In genomic region chr2:9656270-9656766, GRCh38 we compare ENCODE assay signal across 8 cellular contexts. TPM values are rescaled to one million over a fixed set of nuclear protein-coding genes. Genes with fewer than 3 reads are reported as not detected.
DNase-seq lines count a peak whose midpoint lies in the region; ATAC-seq, FAIRE-seq and TF ChIP-seq lines count a peak whose summit lies in the region.
"Had no signal": no experiment of that assay in that cellular context is flagged by ENCODE, and none has a peak within 500 bp of the region (broad histone marks: within the 10 kb centered on the region; RNA-seq: fewer than 3 reads in every experiment).

No MANE protein-coding gene starts in this region.

- no peaks in the 10 kb centered on the region for H3K27me3 ChIP-seq in GM12878 (replicated peaks in 1 of 2; ENCODE audit: control insufficient read depth in 2 of 2, insufficient read depth in 2 of 2, low read length in 1 of 2)
- no peaks in the 10 kb centered on the region for H3K27me3 ChIP-seq in spleen (replicated peaks in 1 of 7)
- no peaks in the 10 kb centered on the region; the same call in 1 of the 2 replicates for H3K27me3 ChIP-seq in BE2C
- no peaks in the 10 kb centered on the region for H3K27me3 ChIP-seq in Karpas-422 (ENCODE audit: low read length)

- H3K79me2 ChIP-seq in GM12878 (ENCODE audit: control insufficient read depth, insufficient read depth, low read length) (no peaks in the 10 kb centered on the region), Karpas-422 (ENCODE audit: low read length) (no peaks in the 10 kb centered on the region)

- TF ChIP-seq POLR2A in GM12878 (IDR thresholded peaks at IDR 0.05; ENCODE audit: low read depth, low read length): peak; percentile 30; the same call in 1 of the 2 replicates
- no peak for TF ChIP-seq POLR2A in spleen (IDR thresholded peaks at IDR 0.05)

- peak; percentile 93 to 97 for TF ChIP-seq EP300 in GM12878 (IDR thresholded peaks at IDR 0.05; ENCODE audit: borderline replicate concordance in 1 of 2, control insufficient read depth in 1 of 2, low read depth in 2 of 2, low read length in 2 of 2)

- H3K4me1 ChIP-seq in GM12878 (ENCODE audit: control insufficient read depth, insufficient read depth, low read length) (peaks cover 42% of the 10 kb centered on the region), spleen (peaks cover 0 to 26% (median 10%) of the 10 kb centered on the region in 6 donors), BE2C (peaks cover 16% of the 10 kb centered on the region), Karpas-422 (ENCODE audit: low read length) (peaks cover 11% of the 10 kb centered on the region)

- FAIRE-seq in GM12878 (lab: Jason Lieb, UNC): peak; percentile 94
- FAIRE-seq: endometrium had no signal

- H3K27ac ChIP-seq in GM12878 (ENCODE audit: control insufficient read depth, insufficient read depth): peak overlapping the region; percentile 62
- H3K27ac ChIP-seq in spleen: peak overlapping the region in 6 of 8 donors; percentile 43 to 79 (median 60)
- H3K27ac ChIP-seq in Karpas-422 (ENCODE audit: low read length): no peak overlapping the region

- SMC1A ChIA-PET in GM12878 (lab: Charles Lee; ENCODE audit: uncharacterized antibody, unreplicated experiment): interaction anchor here (0.7 to 1.8 kb wide), 6 partner anchors 11 to 106 kb away, joined by 3 to 10 read pairs (median 4); partner anchors contain the start of gene YWHAQ

- H3K9me3 ChIP-seq in GM12878 (replicated peaks; ENCODE audit: control insufficient read depth, insufficient read depth, low read length) (no peaks in the 10 kb centered on the region), spleen (no peaks in the 10 kb centered on the region), BE2C (no peaks in the 10 kb centered on the region), Karpas-422 (ENCODE audit: low read length) (no peaks in the 10 kb centered on the region)

- ATAC-seq in HG03066 (IDR thresholded peaks at IDR 0.05; ENCODE audit: low read depth, unreplicated experiment) (peak; percentile 92), GM12878 (peak; percentile 94)

- DNase-seq in GM19238 (ENCODE audit: insufficient read length, low spot score) (peak; percentile 58), SW480 (ENCODE audit: low spot score) (peak; percentile 25), GM12878 (ENCODE audit: low read depth, low spot score) (peak; percentile 95), spleen (no peak), BE2C (no peak), Karpas-422 (no peak)

- RAD21 ChIA-PET in GM12878 (lab: Charles Lee; ENCODE audit: unreplicated experiment): interaction anchor here (1.1 to 1.2 kb wide), 2 partner anchors 25 to 118 kb away, joined by 3 to 4 read pairs; partner anchors contain the start of gene YWHAQ

- in situ Hi-C loops in GM12878 (cut with MboI): no loop called here

- H3K36me3 ChIP-seq in GM12878 (ENCODE audit: control insufficient read depth in 2 of 2, insufficient read depth in 2 of 2, low read length in 1 of 2): no peaks in the 10 kb centered on the region
- H3K36me3 ChIP-seq in spleen: no peaks in the 10 kb centered on the region
- no peaks in the 10 kb centered on the region for H3K36me3 ChIP-seq in BE2C
- no peaks in the 10 kb centered on the region for H3K36me3 ChIP-seq in Karpas-422 (ENCODE audit: insufficient read depth, low read length)

- H3K4me2 ChIP-seq in GM12878 (ENCODE audit: control insufficient read depth, insufficient read depth) (peak overlapping the region; percentile 58), Karpas-422 (ENCODE audit: low read depth, low read length, poor library complexity, severe bottlenecking) (no peak overlapping the region)

- TF ChIP-seq CTCF in GM12878 (IDR thresholded peaks at IDR 0.05 in 2 of 3, conservative IDR thresholded peaks at IDR 0.05 in 1 of 3; ENCODE audit: control insufficient read depth in 2 of 3, extremely low read depth in 1 of 3, insufficient read depth in 1 of 3, low read depth in 3 of 3, low read length in 3 of 3): no peak
- TF ChIP-seq CTCF in spleen (IDR thresholded peaks at IDR 0.05 in 8 of 11, conservative IDR thresholded peaks at IDR 0.05 in 3 of 11): no peak
- TF ChIP-seq CTCF in BE2C (IDR thresholded peaks at IDR 0.05; ENCODE audit: low read depth, low read length): no peak

- 2% methylated on average over 11 of the region's 11 CpGs for WGBS in GM12878 (ENCODE audit: insufficient coverage, insufficient replicate concordance, low lambda C conversion rate, missing lambda C conversion rate)
- 58 to 85% (median 75%) methylated on average over 11 of the region's 11 CpGs for WGBS in spleen, 5 donors

- H2AFZ ChIP-seq in GM12878 (ENCODE audit: control insufficient read depth, low read depth, low read length): no peak overlapping the region
- no peak overlapping the region for H2AFZ ChIP-seq in Karpas-422 (ENCODE audit: low read length)

- intact Hi-C loops in GM12878 (cut with micrococcal nuclease; ENCODE audit: unreplicated experiment): loop anchor here (2.0 to 5.0 kb wide), 3 partner anchors 14 to 99 kb away; partner anchors contain the start of genes ADAM17 and YWHAQ
- intact Hi-C loops in spleen (cut with DNase I; ENCODE audit: low total_unique reads): no loop called here

- H3K9me2 ChIP-seq in Karpas-422 (replicated peaks; ENCODE audit: insufficient read depth, low read length): no peaks in the 10 kb centered on the region

- CTCF ChIA-PET in GM12878 (lab: Yijun Ruan, JAX): interaction anchor here (1.4 kb wide), 1 partner anchor 118 kb away, joined by 4 read pairs; no protein-coding TSS in a partner anchor

- H3K9ac ChIP-seq in GM12878 (ENCODE audit: control insufficient read depth, insufficient read depth, low read length): 0 out of 2 replicates have a peak overlapping the region, but pooled peaks have one; percentile 10
- H3K9ac ChIP-seq in Karpas-422 (ENCODE audit: low read length): no peak overlapping the region

- POLR2A ChIA-PET in GM12878 (lab: Charles Lee): interaction anchor here (0.8 kb wide), 1 partner anchor 119 kb away, joined by 4 read pairs; no protein-coding TSS in a partner anchor

- TF ChIP-seq RAD21 in GM12878 (IDR thresholded peaks at IDR 0.05; ENCODE audit: insufficient read depth, low read depth, low read length): peak; percentile 39

- H4K20me1 ChIP-seq in GM12878 (ENCODE audit: control insufficient read depth, insufficient read depth) (no peaks in the 10 kb centered on the region), Karpas-422 (ENCODE audit: insufficient read depth, low read depth, low read length) (no peaks in the 10 kb centered on the region)

- no TSS peak for BruUV-seq in GM12878 (replicated peaks; lab: Mats Ljungman, UMichigan)

- H3K4me3 ChIP-seq in GM12878 (peak overlapping the region; percentile 60), spleen (no peak overlapping the region), BE2C (ENCODE audit: low read depth, low read length) (no peak overlapping the region), Karpas-422 (ENCODE audit: low read length) (no peak overlapping the region)

TF ChIP-seq in GM12878, 131 proteins besides CTCF, POLR2A, EP300 and RAD21 (continues in another document):
- TF ChIP-seq EGR1 (IDR thresholded peaks at IDR 0.05; ENCODE audit: borderline replicate concordance in 1 of 2, low read depth in 2 of 2, low read length in 2 of 2): no peak
- TF ChIP-seq IRF4 (IDR thresholded peaks at IDR 0.05; ENCODE audit: low read depth, low read length): peak; percentile 98
- peak; percentile 86 for TF ChIP-seq MTA2 (IDR thresholded peaks at IDR 0.05; ENCODE audit: low read depth)
- no peak for TF ChIP-seq ZNF207 (IDR thresholded peaks at IDR 0.05; ENCODE audit: borderline replicate concordance)
- peak; percentile 88; the same call in 1 of the 2 replicates for TF ChIP-seq CBX5 (IDR thresholded peaks at IDR 0.05; ENCODE audit: low read depth)
- TF ChIP-seq ATF3 (IDR thresholded peaks at IDR 0.05; ENCODE audit: borderline replicate concordance, extremely low read depth, low read depth, low read length): no peak
- no peak for TF ChIP-seq HCFC1 (IDR thresholded peaks at IDR 0.05; ENCODE audit: low read length)
- no peak; a peak in 1 of 4 replicates for TF ChIP-seq CEBPB (IDR thresholded peaks at IDR 0.05; ENCODE audit: borderline replicate concordance in 1 of 2, low read depth in 2 of 2, low read length in 2 of 2)
- TF ChIP-seq NBN (IDR thresholded peaks at IDR 0.05): peak; percentile 51
- no peak for TF ChIP-seq GATAD2B (conservative IDR thresholded peaks at IDR 0.05; ENCODE audit: low read depth)
- peak; percentile 65; the same call in 1 of the 2 replicates for TF ChIP-seq BMI1 (IDR thresholded peaks at IDR 0.05; ENCODE audit: borderline replicate concordance)
- TF ChIP-seq ZNF622 (IDR thresholded peaks at IDR 0.05): no peak
- no peak for TF ChIP-seq RB1 (IDR thresholded peaks at IDR 0.05; ENCODE audit: borderline replicate concordance)

RNA-seq across cellular contexts. Expression of gene YWHAQ, which starts 25.5 kb away (rescaled TPM):
- 50.8 and 56.1 TPM in 2 replicates for total RNA-seq in GM12878 (2013; cell fraction: nucleolus; rRNA removed)
- total RNA-seq in GM12878 (2014; rRNA removed) (120 and 131 TPM in 2 replicates), GM12878 (2014; rRNA removed; fragmentation: Illumina TruSeq; extraction: Trizol) (191 and 196 TPM in 2 replicates), GM12878 (2021) (283 and 290 TPM in 2 replicates), spleen (100 to 1,000 TPM; 118 to 162 (median 136) TPM)
- polyA plus RNA-seq in GM12878 (2011; ENCODE audit: low read depth): 105 TPM
- polyA plus RNA-seq in GM12878 (2011; rRNA removed) (309 and 430 TPM in 2 replicates), GM12878 (2014; fragmentation: Illumina TruSeq; extraction: Trizol) (241 and 289 TPM in 2 replicates), GM12878 (2014; fragmentation: Nextera tagmentation; extraction: Ambion mirVana) (100 to 1,000 TPM in 1 of 2 experiments, 10 to 100 TPM in 1; 63.0 to 136 TPM), GM12878 (2014; rRNA removed) (178 and 197 TPM in 2 replicates), GM12878 (2016; fragmentation: Nextera tagmentation; extraction: Ambion mirVana) (100 to 1,000 TPM; 513 to 515 TPM), spleen (100 to 1,000 TPM in 2 of 3 donors, 10 to 100 TPM in 1; 69.0 to 129 (median 124) TPM)
- 158 and 161 TPM in 2 replicates for polyA plus RNA-seq in GM12878 (2011; cell fraction: cytosol; rRNA removed)
- 85.4 and 90.9 TPM in 2 replicates for polyA plus RNA-seq in GM12878 (2011; cell fraction: nucleus; rRNA removed)
- 160 and 183 TPM in 2 replicates for polyA plus RNA-seq in GM12878 (2012)
- polyA minus RNA-seq in GM12878 (2011; rRNA and poly(A)+ RNA removed): 150 and 269 TPM in 2 replicates
- 127 and 130 TPM in 2 replicates for polyA minus RNA-seq in GM12878 (2011; cell fraction: cytosol; rRNA and poly(A)+ RNA removed)
- 24.7 and 43.6 TPM in 2 replicates for polyA minus RNA-seq in GM12878 (2011; cell fraction: nucleus; rRNA and poly(A)+ RNA removed)
- polyA plus RNA-seq in BE2C (2012; ENCODE audit: insufficient read depth, insufficient read length, low read depth): 536 TPM
- 112 and 189 TPM in 2 replicates for total RNA-seq in Karpas-422 (2014; rRNA removed; shearing (Covaris generic); ENCODE audit: low replicate concordance)

Comparison
In these comparisons a context has a peak if more than half of its experiments do, and no peak if none do; other contexts are left out.
1. DNase-seq: peak in GM19238 (single experiment), SW480 (single experiment) and GM12878 (single experiment); none in spleen (single experiment), BE2C (single experiment) and Karpas-422 (single experiment).